ENCODE assay signal across 24 cellular contexts in the genomic region with DNA sequence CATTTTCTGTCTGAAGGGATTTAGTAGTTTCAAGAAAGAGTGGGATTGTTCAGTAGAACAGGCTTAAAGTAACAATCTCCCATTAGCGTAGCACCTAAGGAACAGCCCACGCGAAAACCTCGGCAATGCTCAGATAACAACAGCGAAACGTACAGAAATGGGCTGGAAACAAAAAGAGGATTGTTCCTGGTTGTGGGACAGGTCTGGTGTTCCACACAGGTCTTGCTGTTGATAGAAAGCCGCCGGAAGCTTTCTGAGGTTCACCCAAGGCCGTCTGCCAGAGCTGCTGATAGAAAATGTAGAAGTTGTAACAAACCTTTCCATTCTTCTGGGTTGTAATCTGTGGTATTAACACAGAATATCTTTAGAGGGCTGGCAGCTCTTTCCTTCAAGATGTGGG.
"Had no signal": no experiment of that assay in that cellular context is flagged by ENCODE, and none has a peak within 500 bp of the region (broad histone marks: within the 10 kb centered on the region; RNA-seq: fewer than 3 reads in every experiment).

No MANE protein-coding gene starts in this region.

- H3K4me3 ChIP-seq: breast epithelium, heart right ventricle, left lung, right atrium auricular region, thyroid gland had no signal

- DNase-seq: activated CD4-positive, CD25-positive, alpha-beta regulatory T cell treated with anti-CD3 and anti-CD28 coated beads, Interleukin-2, amount 50 U/mL, for 72 hours; activated CD8-positive, alpha-beta memory T cell treated with anti-CD3 and anti-CD28 coated beads, Interleukin-2, amount 10 ng/mL, durations not matched to agents 7 days and 5 days; activated naive CD4-positive, alpha-beta T cell treated with anti-CD3 and anti-CD28 coated beads for 36 hours; activated T-cell treated with anti-CD3 and anti-CD28 coated beads, Interleukin-2, amount 50 U/mL, for 24 hours; aorta; cerebellar nuclear complex; cortex of kidney; left lung; mammary epithelial cell; midbrain; small intestine; stimulated activated CD4-positive, alpha-beta T cell treated with anti-CD3 and anti-CD28 coated beads, Interleukin-15, amount 100 ng/mL, for 24 hours; stimulated activated CD4-positive, alpha-beta T cell treated with anti-CD3 and anti-CD28 coated beads, Interleukin-2, amount 100 ng/mL, for 48 hours; T-helper 1 cell; T1000; thyroid gland had no signal

- H3K27me3 ChIP-seq: left lung, right atrium auricular region, thyroid gland had no signal

- H3K27me3 Mint-ChIP-seq: activated CD8-positive, alpha-beta memory T cell treated with anti-CD3 and anti-CD28 coated beads, Interleukin-2, amount 10 ng/mL, durations not matched to agents 7 days and 5 days; progenitor cell of endocrine pancreas had no signal

- H3K9me3 ChIP-seq: breast epithelium, heart right ventricle, left lung, right atrium auricular region, thyroid gland had no signal

- H3K4me1 ChIP-seq: breast epithelium had no signal

- H3K27ac ChIP-seq: left lung, thyroid gland, VCaP had no signal

- ATAC-seq: activated CD8-positive, alpha-beta memory T cell treated with anti-CD3 and anti-CD28 coated beads, Interleukin-2, amount 10 ng/mL, durations not matched to agents 7 days and 5 days; esophagus mucosa; left lung; SK-N-SH treated with all-trans-retinoic acid at 6 μM for 48 hours had no signal

- H3K27ac Mint-ChIP-seq: activated CD8-positive, alpha-beta memory T cell treated with anti-CD3 and anti-CD28 coated beads, Interleukin-2, amount 10 ng/mL, durations not matched to agents 7 days and 5 days; activated naive CD4-positive, alpha-beta T cell treated with anti-CD3 and anti-CD28 coated beads for 36 hours; activated T-cell treated with anti-CD3 and anti-CD28 coated beads, Interleukin-2, amount 50 U/mL, for 24 hours; progenitor cell of endocrine pancreas had no signal

- H3K9me3 Mint-ChIP-seq: activated naive CD4-positive, alpha-beta T cell treated with anti-CD3 and anti-CD28 coated beads for 36 hours; activated T-cell treated with anti-CD3 and anti-CD28 coated beads, Interleukin-2, amount 50 U/mL, for 24 hours had no signal

- H3K4me3 Mint-ChIP-seq: activated CD8-positive, alpha-beta memory T cell treated with anti-CD3 and anti-CD28 coated beads, Interleukin-2, amount 10 ng/mL, durations not matched to agents 7 days and 5 days; activated naive CD4-positive, alpha-beta T cell treated with anti-CD3 and anti-CD28 coated beads for 36 hours; activated T-cell treated with anti-CD3 and anti-CD28 coated beads, Interleukin-2, amount 50 U/mL, for 24 hours; neural crest cell had no signal

- H3K36me3 ChIP-seq: breast epithelium, thyroid gland had no signal

- H3K4me1 Mint-ChIP-seq: neural crest cell had no signal
